Comparison of ENCODE assay signal across 8 cellular contexts in genomic region chr14:34665785-34666425, GRCh38. TPM values are rescaled to one million over a fixed set of nuclear protein-coding genes. Genes with fewer than 3 reads are reported as not detected.
DNase-seq lines count a peak whose midpoint lies in the region; ATAC-seq lines count a peak whose summit lies in the region.

No MANE protein-coding gene starts in this region.

- no peaks in the 10 kb centered on the region for H3K27me3 Mint-ChIP-seq in activated T-helper 17 cell treated with anti-CD3 and anti-CD28 coated beads, Interleukin-2, amount 50 U/mL, for 72 hours

- H3K4me3 Mint-ChIP-seq in activated T-helper 17 cell treated with anti-CD3 and anti-CD28 coated beads, Interleukin-2, amount 50 U/mL, for 72 hours: peak overlapping the region; percentile 79

- H3K27ac Mint-ChIP-seq in activated T-helper 17 cell treated with anti-CD3 and anti-CD28 coated beads, Interleukin-2, amount 50 U/mL, for 72 hours: peak overlapping the region; percentile 93

- no peaks in the 10 kb centered on the region for H3K36me3 Mint-ChIP-seq in activated T-helper 17 cell treated with anti-CD3 and anti-CD28 coated beads, Interleukin-2, amount 50 U/mL, for 72 hours (ENCODE audit: low read depth)

- no peaks in the 10 kb centered on the region for H3K9me3 Mint-ChIP-seq in activated T-helper 17 cell treated with anti-CD3 and anti-CD28 coated beads, Interleukin-2, amount 50 U/mL, for 72 hours

- DNase-seq in AG08395 (ENCODE audit: low spot score): peak; percentile 50
- DNase-seq in HS-27A (ENCODE audit: low read depth): peak; percentile 95
- peak; percentile 98 for DNase-seq in iris pigment epithelial cell (ENCODE audit: low read depth)
- DNase-seq in islet precursor cell: no peak
- DNase-seq in SKM-1 (lab: John Stamatoyannopoulos, UW; ENCODE audit: unreplicated experiment): no peak
- no peak for DNase-seq in activated CD8-positive, alpha-beta memory T cell treated with anti-CD3 and anti-CD28 coated beads, Interleukin-2, amount 50 U/mL, for 4 hours

- peaks cover 6% of the 10 kb centered on the region for H3K4me1 Mint-ChIP-seq in activated T-helper 17 cell treated with anti-CD3 and anti-CD28 coated beads, Interleukin-2, amount 50 U/mL, for 72 hours

- ATAC-seq in activated T-helper 17 cell treated with anti-CD3 and anti-CD28 coated beads, Interleukin-2, amount 50 U/mL, for 72 hours (replicated peaks): peak; percentile 72
- no peak for ATAC-seq in HG03280 (IDR thresholded peaks at IDR 0.05; ENCODE audit: unreplicated experiment)

RNA-seq across cellular contexts. Expression of gene SNX6, which starts 36.0 kb away (rescaled TPM):
- 10 to 100 TPM; 75.4 to 88.8 TPM for total RNA-seq in activated T-helper 17 cell treated with anti-CD3 and anti-CD28 coated beads, Interleukin-2, amount 50 U/mL, for 72 hours

RNA-seq across cellular contexts. Expression of gene CFL2, which starts 48.5 kb away (rescaled TPM):
- total RNA-seq in activated T-helper 17 cell treated with anti-CD3 and anti-CD28 coated beads, Interleukin-2, amount 50 U/mL, for 72 hours: 1 to 10 TPM; 6.6 to 9.2 TPM

Comparison
In these comparisons a context has a peak if more than half of its experiments do, and no peak if none do; other contexts are left out.
1. DNase-seq: peak in AG08395 (single experiment), HS-27A (single experiment) and iris pigment epithelial cell (single experiment); none in islet precursor cell (single experiment), SKM-1 (single experiment) and activated CD8-positive, alpha-beta memory T cell treated with anti-CD3 and anti-CD28 coated beads, Interleukin-2, amount 50 U/mL, for 4 hours (single experiment).